Comparison of ENCODE assay signal across 8 cellular contexts in genomic region chr12:131773582-131774221, GRCh38. TPM values are rescaled to one million over a fixed set of nuclear protein-coding genes. Genes with fewer than 3 reads are reported as not detected.
DNase-seq lines count a peak whose midpoint lies in the region; ATAC-seq and TF ChIP-seq lines count a peak whose summit lies in the region.

No MANE protein-coding gene starts in this region.

- no peaks in the 10 kb centered on the region for H4K20me1 ChIP-seq in Loucy (ENCODE audit: insufficient read depth, low read length, poor library complexity, severe bottlenecking)

- no peak for TF ChIP-seq POLR2A in sigmoid colon (IDR thresholded peaks at IDR 0.05)

- peak overlapping the region; percentile 60 for H3K9ac ChIP-seq in Loucy (ENCODE audit: low read depth, low read length, poor library complexity, severe bottlenecking)

- in situ Hi-C loops in brain microvascular endothelial cell (cut with HindIII; ENCODE audit: low pct_ligation_motif_present, low sequenced_read_pairs) = no loop called here

- H3K36me3 ChIP-seq in Loucy (ENCODE audit: insufficient read depth, low read length) (peaks cover 31% of the 10 kb centered on the region; the same call in 1 of the 2 replicates), mucosa of descending colon (ENCODE audit: low read depth) (no peaks in the 10 kb centered on the region), brain microvascular endothelial cell (replicated peaks) (peaks cover 38% of the 10 kb centered on the region), sigmoid colon (peaks cover 0 to 76% (median 29%) of the 10 kb centered on the region in 4 donors)

- no peaks in the 10 kb centered on the region; the same call in 1 of the 2 replicates for H3K79me2 ChIP-seq in Loucy (ENCODE audit: insufficient read depth, low read length)

- DNase-seq in mucosa of descending colon = peak in 1 of 3 donors; percentile 72
- DNase-seq in brain microvascular endothelial cell = no peak
- DNase-seq in NK-92 treated with Interleukin-12 subunit alpha and Interleukin-12 subunit beta, amount 100 ng/mL, for 24 hours (lab: John Stamatoyannopoulos, UW) = no peak
- no peak for DNase-seq in sigmoid colon
- no peak for DNase-seq in NK-92 (lab: John Stamatoyannopoulos, UW; ENCODE audit: unreplicated experiment)

- H2AFZ ChIP-seq in Loucy (ENCODE audit: low read length) = no peak overlapping the region

- H3K4me2 ChIP-seq in Loucy (ENCODE audit: low read depth, low read length, poor library complexity, severe bottlenecking) = peak overlapping the region; percentile 62

- no peaks in the 10 kb centered on the region for H3K9me3 ChIP-seq in Loucy (ENCODE audit: insufficient read depth, low read depth, low read length)
- H3K9me3 ChIP-seq in mucosa of descending colon = no peaks in the 10 kb centered on the region
- H3K9me3 ChIP-seq in sigmoid colon = no peaks in the 10 kb centered on the region

- H3K4me3 ChIP-seq in Loucy (ENCODE audit: low read length, poor library complexity, severe bottlenecking) (peak overlapping the region; percentile 14), mucosa of descending colon (no peak overlapping the region), brain microvascular endothelial cell (ENCODE audit: low read depth, low read length) (no peak overlapping the region), sigmoid colon (no peak overlapping the region)

- no peak for TF ChIP-seq EP300 in sigmoid colon (IDR thresholded peaks at IDR 0.05)

- intact Hi-C loops in mucosa of descending colon (cut with DNase I, micrococcal nuclease) = no loop called here
- intact Hi-C loops in sigmoid colon (cut with DNase I) = no loop called here

- 53 to 89% methylated on average over 15 of the region's 15 CpGs for WGBS in sigmoid colon, 2 donors

- no peak overlapping the region for H3K27ac ChIP-seq in brain microvascular endothelial cell
- no peak overlapping the region for H3K27ac ChIP-seq in sigmoid colon

- peak; percentile 82 for ATAC-seq in GM18870 (IDR thresholded peaks at IDR 0.05; ENCODE audit: unreplicated experiment)
- ATAC-seq in GM21786 (IDR thresholded peaks at IDR 0.05; ENCODE audit: unreplicated experiment) = peak; percentile 78
- ATAC-seq in mucosa of descending colon = peak; percentile 72

- no peaks in the 10 kb centered on the region for H3K9me2 ChIP-seq in Loucy (replicated peaks; ENCODE audit: low read depth, low read length)

- H3K4me1 ChIP-seq in Loucy (ENCODE audit: insufficient read depth, low read length, poor library complexity, severe bottlenecking) (peaks cover 35% of the 10 kb centered on the region), mucosa of descending colon (ENCODE audit: low read depth) (no peaks in the 10 kb centered on the region), sigmoid colon (peaks cover 0 to 11% (median 0%) of the 10 kb centered on the region in 4 donors)

- H3F3A ChIP-seq in Loucy (ENCODE audit: low read depth) = no peaks in the 10 kb centered on the region

- H3K27me3 ChIP-seq in Loucy (ENCODE audit: insufficient read depth, low read length, poor library complexity, severe bottlenecking) (no peaks in the 10 kb centered on the region), brain microvascular endothelial cell (replicated peaks) (no peaks in the 10 kb centered on the region), sigmoid colon (no peaks in the 10 kb centered on the region)

- TF ChIP-seq CTCF in Loucy (conservative IDR thresholded peaks at IDR 0.05; ENCODE audit: low read length) = no peak
- no peak for TF ChIP-seq CTCF in mucosa of descending colon (IDR thresholded peaks at IDR 0.05)
- TF ChIP-seq CTCF in brain microvascular endothelial cell (IDR thresholded peaks at IDR 0.05; ENCODE audit: low read depth, low read length, missing control alignments) = no peak
- TF ChIP-seq CTCF in sigmoid colon (IDR thresholded peaks at IDR 0.05) = no peak

RNA-seq across cellular contexts. Expression of gene MMP17, which starts 54.5 kb away (rescaled TPM):
- total RNA-seq in mucosa of descending colon (1 to 10 TPM; 1.1 to 5.3 (median 1.4) TPM), sigmoid colon (1 to 10 TPM; 2.7 to 7.1 (median 4.9) TPM)
- 1 to 10 TPM in 1 of 3 donors, under 1 TPM in 1, not detected in 1; 0.60 to 6.8 TPM for polyA plus RNA-seq in sigmoid colon
